8 cellular contexts compared by ENCODE assay signal in the genomic region with DNA sequence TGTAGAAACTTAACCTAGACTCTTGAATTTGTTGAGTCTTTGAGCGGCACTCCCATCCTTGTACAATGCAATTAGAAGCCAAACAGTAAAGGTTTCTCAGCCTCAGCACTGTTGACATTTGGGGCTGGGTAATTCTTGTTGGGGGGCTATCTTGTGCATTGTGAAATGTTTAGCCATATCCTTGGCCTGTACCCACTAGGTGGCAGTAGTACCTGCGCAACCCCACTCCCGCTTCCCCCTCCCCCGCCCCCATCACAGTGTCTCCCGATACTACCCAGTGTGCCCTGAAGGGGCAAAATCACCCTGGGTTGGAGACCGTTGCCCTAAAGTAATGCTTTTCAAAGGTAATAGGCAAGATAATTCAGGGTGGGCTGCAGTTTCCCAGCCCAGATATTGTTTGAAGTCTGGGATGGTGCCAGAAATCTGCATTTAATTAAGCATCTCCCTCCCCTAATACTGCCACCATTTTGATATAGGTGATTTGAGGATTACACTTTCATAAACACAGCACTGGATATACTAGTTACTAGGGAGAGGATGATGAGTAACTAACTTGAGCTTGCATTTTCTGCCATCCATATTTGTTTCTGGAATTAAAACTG. TPM values are rescaled to one million over a fixed set of nuclear protein-coding genes. Genes with fewer than 3 reads are reported as not detected.
DNase-seq lines count a peak whose midpoint lies in the region; ATAC-seq and TF ChIP-seq lines count a peak whose summit lies in the region.

No MANE protein-coding gene starts in this region.

- ATAC-seq in HG03354 (IDR thresholded peaks at IDR 0.05; ENCODE audit: poor library complexity, severe bottlenecking, unreplicated experiment), result no peak
- ATAC-seq in GM21529 (IDR thresholded peaks at IDR 0.05; ENCODE audit: unreplicated experiment), result no peak

- peaks cover 25% of the 10 kb centered on the region for H3F3A ChIP-seq in DOHH2 (ENCODE audit: control insufficient read depth, insufficient read depth)
- no peaks in the 10 kb centered on the region for H3F3A ChIP-seq in Loucy (ENCODE audit: low read depth)
- H3F3A ChIP-seq in SK-N-SH (replicated peaks; ENCODE audit: insufficient read depth), result peaks cover 37% of the 10 kb centered on the region

- H3K4me1 ChIP-seq in DOHH2 (ENCODE audit: control insufficient read depth, low read length), result peaks cover 28% of the 10 kb centered on the region
- H3K4me1 ChIP-seq in Loucy (ENCODE audit: insufficient read depth, low read length, poor library complexity, severe bottlenecking), result peaks cover 20% of the 10 kb centered on the region
- peaks cover 0 to 11% of the 10 kb centered on the region in 2 experiments; a peak in 2 of 4 replicates for H3K4me1 ChIP-seq in SK-N-SH (ENCODE audit: control insufficient read depth in 1 of 2, insufficient read depth in 2 of 2, low read depth in 1 of 2, low read length in 1 of 2)

- H3K27ac Mint-ChIP-seq in activated naive CD4-positive, alpha-beta T cell treated with anti-CD3 and anti-CD28 coated beads for 36 hours, result peak overlapping the region; percentile 75
- H3K27ac Mint-ChIP-seq in glutamatergic neuron (ENCODE audit: unreplicated experiment), result no peak overlapping the region

- no peaks in the 10 kb centered on the region for H3K9me2 ChIP-seq in DOHH2 (replicated peaks; ENCODE audit: control insufficient read depth, low read length)
- no peaks in the 10 kb centered on the region for H3K9me2 ChIP-seq in Loucy (replicated peaks; ENCODE audit: low read depth, low read length)
- no peaks in the 10 kb centered on the region for H3K9me2 ChIP-seq in SK-N-SH

- H3K36me3 ChIP-seq in DOHH2 (ENCODE audit: control insufficient read depth, low read length) (peaks cover 52% of the 10 kb centered on the region), Loucy (ENCODE audit: insufficient read depth, low read length) (peaks cover 15% of the 10 kb centered on the region; the same call in 1 of the 2 replicates), SK-N-SH (replicated peaks in 1 of 2; ENCODE audit: control insufficient read depth in 1 of 2, insufficient read depth in 2 of 2, low read length in 1 of 2) (peaks cover 17 to 45% of the 10 kb centered on the region in 2 experiments)

- intact Hi-C loops in activated naive CD4-positive, alpha-beta T cell treated with anti-CD3 and anti-CD28 coated beads for 36 hours (cut with micrococcal nuclease), result loop anchor here (1.0 to 10.0 kb wide), 7 partner anchors 27 to 322 kb away; a partner anchor contains a TSS

- H3K27ac ChIP-seq in DOHH2 (ENCODE audit: low read depth, low read length) (no peak overlapping the region), SK-N-SH (ENCODE audit: low read depth in 2 of 2, low read length in 1 of 2) (peak overlapping the region in 1 of 2 experiments; percentile 24; a peak in 1 of 4 replicates)

- H3K4me3 ChIP-seq in DOHH2 (ENCODE audit: low read length), result peak overlapping the region; percentile 82
- peak overlapping the region; percentile 87 for H3K4me3 ChIP-seq in Loucy (ENCODE audit: low read length, poor library complexity, severe bottlenecking)
- peak overlapping the region in 1 of 2 experiments; percentile 29; a peak in 1 of 4 replicates for H3K4me3 ChIP-seq in SK-N-SH (ENCODE audit: low read depth in 2 of 2, low read length in 1 of 2)

- no peak overlapping the region for H2AFZ ChIP-seq in Loucy (ENCODE audit: low read length)
- H2AFZ ChIP-seq in SK-N-SH (ENCODE audit: low read depth), result 0 out of 2 replicates have a peak overlapping the region, but pooled peaks have one; percentile 10

- 16% methylated on average over 6 of the region's 6 CpGs for WGBS in SK-N-SH (ENCODE audit: low lambda C conversion rate)

- peaks cover 6% of the 10 kb centered on the region; the same call in 1 of the 2 replicates for H4K20me1 ChIP-seq in DOHH2 (ENCODE audit: control insufficient read depth, insufficient read depth, low read depth, low read length)
- peaks cover 26% of the 10 kb centered on the region for H4K20me1 ChIP-seq in Loucy (ENCODE audit: insufficient read depth, low read length, poor library complexity, severe bottlenecking)
- peaks cover 10% of the 10 kb centered on the region for H4K20me1 ChIP-seq in SK-N-SH (ENCODE audit: insufficient read depth)

- CTCF ChIA-PET in SK-N-SH (lab: Yijun Ruan, JAX), result interaction anchor here (0.5 to 2.6 kb wide), 18 partner anchors 9 to 138 kb away, joined by 3 to 10 read pairs (median 4); a partner anchor contains a TSS
- CTCF ChIA-PET in activated naive CD4-positive, alpha-beta T cell treated with anti-CD3 and anti-CD28 coated beads for 36 hours (lab: Charles Lee), result interaction anchor here (0.6 to 3.1 kb wide), 14 partner anchors 10 to 212 kb away, joined by 3 to 15 read pairs (median 5); a partner anchor contains a TSS

- no peak for TF ChIP-seq EP300 in SK-N-SH (IDR thresholded peaks at IDR 0.05; ENCODE audit: borderline replicate concordance in 1 of 2, low read depth in 1 of 2, low read length in 1 of 2)

- DNase-seq in SK-N-SH, result peak; percentile 89
- peak; percentile 87 for DNase-seq in activated naive CD4-positive, alpha-beta T cell treated with anti-CD3 and anti-CD28 coated beads for 36 hours
- peak; percentile 67 for DNase-seq in glutamatergic neuron
- peak; percentile 42 for DNase-seq in retina

- H3K27me3 ChIP-seq in DOHH2 (ENCODE audit: control insufficient read depth, low read length) (no peaks in the 10 kb centered on the region), Loucy (ENCODE audit: insufficient read depth, low read length, poor library complexity, severe bottlenecking) (no peaks in the 10 kb centered on the region), SK-N-SH (ENCODE audit: insufficient read depth) (no peaks in the 10 kb centered on the region)

- H3K9me3 ChIP-seq in DOHH2 (ENCODE audit: control insufficient read depth, insufficient read depth, low read length) (no peaks in the 10 kb centered on the region), Loucy (ENCODE audit: insufficient read depth, low read depth, low read length) (no peaks in the 10 kb centered on the region), SK-N-SH (no peaks in the 10 kb centered on the region)

- TF ChIP-seq CTCF in DOHH2 (IDR thresholded peaks at IDR 0.05; ENCODE audit: low read depth, low read length, poor library complexity, severe bottlenecking) (peak; percentile 77), Loucy (conservative IDR thresholded peaks at IDR 0.05; ENCODE audit: low read length) (peak; percentile 85), SK-N-SH (IDR thresholded peaks at IDR 0.05) (peak; percentile 73), glutamatergic neuron (IDR thresholded peaks at IDR 0.05; ENCODE audit: partially characterized antibody, unreplicated experiment) (peak; percentile 70)

- H3K79me2 ChIP-seq in DOHH2 (ENCODE audit: control insufficient read depth, low read length) (peaks cover 72% of the 10 kb centered on the region), Loucy (ENCODE audit: insufficient read depth, low read length) (peaks cover 56% of the 10 kb centered on the region), SK-N-SH (ENCODE audit: insufficient read depth) (peaks cover 65% of the 10 kb centered on the region)

- peak overlapping the region; percentile 70 for H3K4me2 ChIP-seq in DOHH2 (ENCODE audit: low read length)
- H3K4me2 ChIP-seq in Loucy (ENCODE audit: low read depth, low read length, poor library complexity, severe bottlenecking), result peak overlapping the region; percentile 84
- peak overlapping the region; percentile 74 for H3K4me2 ChIP-seq in SK-N-SH

- H3K36me3 Mint-ChIP-seq in activated naive CD4-positive, alpha-beta T cell treated with anti-CD3 and anti-CD28 coated beads for 36 hours (ENCODE audit: low read depth), result peaks cover 27% of the 10 kb centered on the region
- no peaks in the 10 kb centered on the region for H3K36me3 Mint-ChIP-seq in glutamatergic neuron (ENCODE audit: unreplicated experiment)

- no peaks in the 10 kb centered on the region for H3K27me3 Mint-ChIP-seq in activated naive CD4-positive, alpha-beta T cell treated with anti-CD3 and anti-CD28 coated beads for 36 hours (ENCODE audit: low read depth)
- peaks cover 2% of the 10 kb centered on the region for H3K27me3 Mint-ChIP-seq in glutamatergic neuron (ENCODE audit: unreplicated experiment)

- H3K9ac ChIP-seq in Loucy (ENCODE audit: low read depth, low read length, poor library complexity, severe bottlenecking), result peak overlapping the region; percentile 67
- H3K9ac ChIP-seq in SK-N-SH, result no peak overlapping the region

- peak; percentile 57 for TF ChIP-seq RAD21 in SK-N-SH (IDR thresholded peaks at IDR 0.05; ENCODE audit: low read length)

- POLR2A ChIA-PET in SK-N-SH (lab: Yijun Ruan, JAX), result no interaction called here

- H3K4me1 Mint-ChIP-seq in activated naive CD4-positive, alpha-beta T cell treated with anti-CD3 and anti-CD28 coated beads for 36 hours (ENCODE audit: low read depth), result peaks cover 34% of the 10 kb centered on the region
- H3K4me1 Mint-ChIP-seq in glutamatergic neuron (ENCODE audit: low read depth, unreplicated experiment), result no peaks in the 10 kb centered on the region

- no peaks in the 10 kb centered on the region for H3K9me3 Mint-ChIP-seq in activated naive CD4-positive, alpha-beta T cell treated with anti-CD3 and anti-CD28 coated beads for 36 hours
- H3K9me3 Mint-ChIP-seq in glutamatergic neuron (ENCODE audit: unreplicated experiment), result peaks cover 4% of the 10 kb centered on the region

- H3K4me3 Mint-ChIP-seq in activated naive CD4-positive, alpha-beta T cell treated with anti-CD3 and anti-CD28 coated beads for 36 hours, result peak overlapping the region; percentile 42
- H3K4me3 Mint-ChIP-seq in glutamatergic neuron (ENCODE audit: unreplicated experiment), result peak overlapping the region; percentile 62

RNA-seq across cellular contexts. Expression of a gene that starts 1.8 kb away (rescaled TPM):
- polyA plus RNA-seq in SK-N-SH (2012; rRNA removed), result 1,149 and 1,199 TPM in 2 replicates
- 571 and 799 TPM in 2 replicates for polyA plus RNA-seq in SK-N-SH (2012; cell fraction: cytosol; rRNA removed)
- 370 and 664 TPM in 2 replicates for polyA plus RNA-seq in SK-N-SH (2012; cell fraction: nucleus; rRNA removed)
- 100 to 1,000 TPM; 536 to 540 TPM for total RNA-seq in activated naive CD4-positive, alpha-beta T cell treated with anti-CD3 and anti-CD28 coated beads for 36 hours
- total RNA-seq in glutamatergic neuron (ENCODE audit: unreplicated experiment), result 405 TPM

RNA-seq across cellular contexts. Expression of a gene that starts 6.4 kb away (rescaled TPM):
- 34.1 and 48.2 TPM in 2 replicates for polyA plus RNA-seq in SK-N-SH (2012; rRNA removed)
- 61.6 and 81.5 TPM in 2 replicates for polyA plus RNA-seq in SK-N-SH (2012; cell fraction: cytosol; rRNA removed)
- polyA plus RNA-seq in SK-N-SH (2012; cell fraction: nucleus; rRNA removed), result 7.6 and 15.6 TPM in 2 replicates
- total RNA-seq in activated naive CD4-positive, alpha-beta T cell treated with anti-CD3 and anti-CD28 coated beads for 36 hours, result 10 to 100 TPM; 56.8 to 59.2 TPM
- total RNA-seq in glutamatergic neuron (ENCODE audit: unreplicated experiment), result 25.2 TPM

RNA-seq across cellular contexts. Expression of a gene that starts 6.5 kb away (rescaled TPM):
- polyA plus RNA-seq in SK-N-SH (2012; rRNA removed), result 10.6 and 12.4 TPM in 2 replicates
- polyA plus RNA-seq in SK-N-SH (2012; cell fraction: cytosol; rRNA removed), result 10.9 and 11.4 TPM in 2 replicates
- 19.5 and 24.8 TPM in 2 replicates for polyA plus RNA-seq in SK-N-SH (2012; cell fraction: nucleus; rRNA removed)
- total RNA-seq in activated naive CD4-positive, alpha-beta T cell treated with anti-CD3 and anti-CD28 coated beads for 36 hours, result 10 to 100 TPM; 33.1 to 35.3 TPM
- total RNA-seq in glutamatergic neuron (ENCODE audit: unreplicated experiment), result 16.8 TPM

RNA-seq across cellular contexts. Expression of a gene that starts 29.8 kb away (rescaled TPM):
- polyA plus RNA-seq in SK-N-SH (2012; rRNA removed), result 164 and 210 TPM in 2 replicates
- polyA plus RNA-seq in SK-N-SH (2012; cell fraction: cytosol; rRNA removed), result 208 and 246 TPM in 2 replicates
- polyA plus RNA-seq in SK-N-SH (2012; cell fraction: nucleus; rRNA removed), result 124 and 180 TPM in 2 replicates
- total RNA-seq in activated naive CD4-positive, alpha-beta T cell treated with anti-CD3 and anti-CD28 coated beads for 36 hours, result 100 to 1,000 TPM; 164 to 171 TPM
- total RNA-seq in glutamatergic neuron (ENCODE audit: unreplicated experiment), result 210 TPM

RNA-seq across cellular contexts. Expression of a gene that starts 56.2 kb away (rescaled TPM):
- polyA plus RNA-seq in SK-N-SH (2012; rRNA removed), result 596 and 607 TPM in 2 replicates
- polyA plus RNA-seq in SK-N-SH (2012; cell fraction: cytosol; rRNA removed), result 700 and 718 TPM in 2 replicates
- 172 and 211 TPM in 2 replicates for polyA plus RNA-seq in SK-N-SH (2012; cell fraction: nucleus; rRNA removed)
- 10 to 100 TPM; 93.4 to 93.5 TPM for total RNA-seq in activated naive CD4-positive, alpha-beta T cell treated with anti-CD3 and anti-CD28 coated beads for 36 hours
- 403 TPM for total RNA-seq in glutamatergic neuron (ENCODE audit: unreplicated experiment)
